In the genomic region with DNA sequence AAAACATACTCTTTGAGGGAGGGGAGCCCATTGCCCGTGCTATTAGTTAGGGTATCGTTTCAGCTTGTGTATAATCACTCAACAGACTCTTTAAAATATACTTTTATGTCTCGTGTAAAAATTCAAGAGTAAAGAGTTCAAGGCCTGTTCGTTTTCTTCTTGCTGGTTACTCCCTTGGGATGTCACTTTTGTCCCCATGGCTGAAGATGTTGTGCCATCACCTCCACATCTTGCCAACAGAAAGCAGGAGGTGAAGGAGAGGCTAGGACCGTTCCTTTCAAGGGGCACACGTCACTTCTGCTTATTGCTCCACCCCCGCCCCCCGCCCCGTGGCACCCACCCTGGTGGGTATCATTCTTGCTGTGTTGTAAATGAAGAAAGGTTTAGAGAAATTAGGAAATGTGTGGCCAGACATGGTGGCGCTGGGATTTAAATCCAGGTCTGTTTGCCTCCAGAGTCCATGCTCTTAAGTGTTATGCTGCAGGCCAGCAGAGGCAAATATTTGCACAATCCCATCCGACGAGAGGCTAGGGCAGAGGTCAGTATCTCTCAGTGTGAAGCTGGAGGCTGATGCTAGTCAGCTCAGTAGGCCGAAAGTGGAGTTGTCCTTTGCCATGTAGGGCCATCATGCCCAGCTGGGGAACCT, we compare ENCODE assay signal across 24 cellular contexts. TPM values are rescaled to one million over a fixed set of nuclear protein-coding genes. Genes with fewer than 3 reads are reported as not detected.
A peak's percentile ranks its signal among the peaks of the same experiment; 100 is the strongest.
DNase-seq lines count a peak whose midpoint lies in the region; ATAC-seq, FAIRE-seq and TF ChIP-seq lines count a peak whose summit lies in the region.
"Had no signal": no experiment of that assay in that cellular context is flagged by ENCODE, and none has a peak within 500 bp of the region (broad histone marks: within the 10 kb centered on the region; RNA-seq: fewer than 3 reads in every experiment).

No MANE protein-coding gene starts in this region.

- CTCF ChIA-PET in A549 (lab: Yijun Ruan, JAX) = interaction anchor here (0.7 to 12.8 kb wide), 3 partner anchors 7 to 161 kb away, joined by 3 to 102 read pairs (median 3); no protein-coding TSS in a partner anchor

- H3K9me3 ChIP-seq in A549 = no peaks in the 10 kb centered on the region
- H3K9me3 ChIP-seq in colonic mucosa = no peaks in the 10 kb centered on the region

- H3K36me3 ChIP-seq in colonic mucosa = no peaks in the 10 kb centered on the region

- H3K9me3 Mint-ChIP-seq in activated naive CD4-positive, alpha-beta T cell treated with anti-CD3 and anti-CD28 coated beads, Interleukin-2, amount 50 U/mL, for 72 hours = no peaks in the 10 kb centered on the region
- H3K9me3 Mint-ChIP-seq: CD8-positive, alpha-beta memory T cell; HFFc6 had no signal

- H3K4me2 ChIP-seq in A549 = peak overlapping the region; percentile 44

- peak in 1 of 2 experiments; percentile 52 for DNase-seq in A549 (ENCODE audit: low read depth in 1 of 2, low spot score in 1 of 2)
- DNase-seq in HuH-7.5 (ENCODE audit: low spot score) = peak; percentile 23
- DNase-seq in NCI-H774 (lab: John Stamatoyannopoulos, UW) = peak; percentile 37
- DNase-seq in left colon = no peak
- DNase-seq in NCI-H2227 treated with DMSO at 0.1 percent for 48 hours (lab: John Stamatoyannopoulos, UW) = no peak
- DNase-seq in GF-D8 (lab: John Stamatoyannopoulos, UW) = no peak
- DNase-seq in colonic mucosa = no peak
- no peak for DNase-seq in activated naive CD4-positive, alpha-beta T cell treated with anti-CD3 and anti-CD28 coated beads, Interleukin-2, amount 50 U/mL, for 72 hours (ENCODE audit: low spot score in 2 of 2)
- DNase-seq: CD8-positive, alpha-beta memory T cell; DMS79; H7; HFFc6; KG1; NCI-H1092 treated with DMSO at 0.1 percent for 48 hours; NCI-H187; NCI-H82; SW 1271 had no signal

- POLR2A ChIA-PET in A549 (lab: Yijun Ruan, JAX) = no interaction called here

- no peak for FAIRE-seq in A549 (lab: Jason Lieb, UNC)
- FAIRE-seq: D721Med, GM12878 had no signal

- H3K27ac ChIP-seq in A549 (peak overlapping the region in 1 of 2 experiments; percentile 21; a peak in 2 of 6 replicates), colonic mucosa (no peak overlapping the region)
- H3K27ac ChIP-seq: C4-2B, SK-N-MC had no signal

- H3K4me1 ChIP-seq in A549 (peaks cover 18% of the 10 kb centered on the region), colonic mucosa (no peaks in the 10 kb centered on the region)

- H3K9ac ChIP-seq in colonic mucosa (ENCODE audit: low read depth in 2 of 2, low read length in 2 of 2) = no peak overlapping the region

- 34% methylated on average over 13 of the region's 13 CpGs for WGBS in A549 (ENCODE audit: missing lambda C conversion rate)

- TF ChIP-seq RAD21 in A549 (conservative IDR thresholded peaks at IDR 0.05 in 1 of 2, IDR thresholded peaks at IDR 0.05 in 1 of 2) = no peak

- no peak for TF ChIP-seq EP300 in A549 (IDR thresholded peaks at IDR 0.05)

- H3K4me3 ChIP-seq in A549 = no peak overlapping the region
- no peak overlapping the region for H3K4me3 ChIP-seq in colonic mucosa
- H3K4me3 ChIP-seq: GM12878, SK-N-MC had no signal

- H3K27me3 ChIP-seq in colonic mucosa = no peaks in the 10 kb centered on the region

- peak in 1 of 2 experiments; percentile 86; a peak in 3 of 6 replicates for ATAC-seq in A549
- peak; percentile 42 for ATAC-seq in left colon
- no peak for ATAC-seq in activated naive CD4-positive, alpha-beta T cell treated with anti-CD3 and anti-CD28 coated beads, Interleukin-2, amount 50 U/mL, for 72 hours
- ATAC-seq: GM12878, Right ventricle myocardium inferior had no signal

- TF ChIP-seq CTCF in A549 (IDR thresholded peaks at IDR 0.05) = no peak
- TF ChIP-seq CTCF in colonic mucosa (IDR thresholded peaks at IDR 0.05) = no peak

- no peak for TF ChIP-seq POLR2A in A549 (IDR thresholded peaks at IDR 0.05; ENCODE audit: low read length)

- H3K36me3 Mint-ChIP-seq in activated naive CD4-positive, alpha-beta T cell treated with anti-CD3 and anti-CD28 coated beads, Interleukin-2, amount 50 U/mL, for 72 hours = no peaks in the 10 kb centered on the region

- H3K27ac Mint-ChIP-seq in activated naive CD4-positive, alpha-beta T cell treated with anti-CD3 and anti-CD28 coated beads, Interleukin-2, amount 50 U/mL, for 72 hours = no peak overlapping the region
- H3K27ac Mint-ChIP-seq: HFFc6 had no signal

- intact Hi-C loops in left colon (cut with DNase I, micrococcal nuclease) (no loop called here), colonic mucosa (cut with DNase I) (no loop called here)

TF ChIP-seq in A549, 52 proteins besides CTCF, POLR2A, EP300 and RAD21:
- no peak for TF ChIP-seq ZC3H11A (IDR thresholded peaks at IDR 0.05)
- no peak for TF ChIP-seq MAFK (IDR thresholded peaks at IDR 0.05; ENCODE audit: partially characterized antibody)
- TF ChIP-seq NPAS2 (CRISPR knock-in tag; IDR thresholded peaks at IDR 0.05; ENCODE audit: borderline replicate concordance) = no peak
- TF ChIP-seq PHF8 (IDR thresholded peaks at IDR 0.05; ENCODE audit: borderline replicate concordance, low read depth) = no peak
- TF ChIP-seq, protein P1, sequence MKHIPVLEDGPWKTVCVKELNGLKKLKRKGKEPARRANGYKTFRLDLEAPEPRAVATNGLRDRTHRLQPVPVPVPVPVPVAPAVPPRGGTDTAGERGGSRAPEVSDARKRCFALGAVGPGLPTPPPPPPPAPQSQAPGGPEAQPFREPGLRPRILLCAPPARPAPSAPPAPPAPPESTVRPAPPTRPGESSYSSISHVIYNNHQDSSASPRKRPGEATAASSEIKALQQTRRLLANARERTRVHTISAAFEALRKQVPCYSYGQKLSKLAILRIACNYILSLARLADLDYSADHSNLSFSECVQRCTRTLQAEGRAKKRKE (CRISPR knock-in tag; IDR thresholded peaks at IDR 0.05; ENCODE audit: low read depth) = no peak
- no peak for TF ChIP-seq ZFP36 (IDR thresholded peaks at IDR 0.05; ENCODE audit: borderline replicate concordance, partially characterized antibody)

RNA-seq across cellular contexts. Expression of a gene that starts 3.0 kb away (rescaled TPM):
- polyA plus RNA-seq in A549 (2011; rRNA removed) (not detected in 2 replicates), A549 (2017; fragmentation: RNase III; extraction: RNeasy Plus Mini Kit Qiagen cat#74134 plus additional on column Dnase treatment) (not detected in 3 replicates)
- not detected in 2 replicates for polyA plus RNA-seq in A549 (2012; cell fraction: cytosol; rRNA removed)
- not detected in 2 replicates for polyA plus RNA-seq in A549 (2012; cell fraction: nucleus; rRNA removed)
- not detected in 2 replicates for polyA minus RNA-seq in A549 (2011; rRNA and poly(A)+ RNA removed)
- total RNA-seq in left colon (not detected), colonic mucosa (not detected)
- total RNA-seq in activated naive CD4-positive, alpha-beta T cell treated with anti-CD3 and anti-CD28 coated beads, Interleukin-2, amount 50 U/mL, for 72 hours = not detected
- total RNA-seq: A172; CD8-positive, alpha-beta memory T cell; H7; HFFc6; NCI-H460; Right ventricle myocardium inferior had no signal
- polyA plus RNA-seq: CD8-positive, alpha-beta memory T cell had no signal

Comparison
In these comparisons a context has a peak if more than half of its experiments do, and no peak if none do; other contexts are left out.
1. DNase-seq: peak in HuH-7.5 (single experiment) and NCI-H774 (single experiment); none in left colon (0 of 2), NCI-H2227 treated with DMSO at 0.1 percent for 48 hours (single experiment), GF-D8 (single experiment), colonic mucosa (single experiment) and activated naive CD4-positive, alpha-beta T cell treated with anti-CD3 and anti-CD28 coated beads, Interleukin-2, amount 50 U/mL, for 72 hours (0 of 2).